Comparison of ENCODE assay signal across 1 cellular context in genomic region chr4:6591305-6591704, GRCh38.
TF ChIP-seq lines count a peak whose summit lies in the region.

No MANE protein-coding gene starts in this region.

TF ChIP-seq in K562, 482 proteins besides CTCF, POLR2A, EP300 and RAD21 (continued from another document and continues in another):
- TF ChIP-seq MCM5 (IDR thresholded peaks at IDR 0.05; ENCODE audit: low read depth) (no peak), ZNF764 (CRISPR knock-in tag; IDR thresholded peaks at IDR 0.05; ENCODE audit: low read depth) (no peak), FOXK2 (conservative IDR thresholded peaks at IDR 0.05 in 1 of 2, IDR thresholded peaks at IDR 0.05 in 1 of 2; ENCODE audit: low read depth in 2 of 2) (no peak), DPF2 (IDR thresholded peaks at IDR 0.05) (0 out of 2 replicates have a peak, but pooled peaks have one; percentile 27), ZNF184 (CRISPR knock-in tag; IDR thresholded peaks at IDR 0.05) (no peak), ZNF280B (CRISPR knock-in tag; IDR thresholded peaks at IDR 0.05) (no peak), ZBTB7A (IDR thresholded peaks at IDR 0.05; ENCODE audit: borderline replicate concordance, control insufficient read depth, low read depth, low read length) (no peak), HLTF (IDR thresholded peaks at IDR 0.05) (no peak), KLF10 (CRISPR knock-in tag; IDR thresholded peaks at IDR 0.05) (no peak), CLOCK (CRISPR knock-in tag; IDR thresholded peaks at IDR 0.05; ENCODE audit: borderline replicate concordance) (no peak), CBFA2T3 (IDR thresholded peaks at IDR 0.05) (peak; percentile 82), MEF2D (tag; conservative IDR thresholded peaks at IDR 0.05; ENCODE audit: low read depth) (no peak), HMG20B (CRISPR knock-in tag; IDR thresholded peaks at IDR 0.05) (no peak), YBX1 (IDR thresholded peaks at IDR 0.05) (no peak), USF2 (CRISPR knock-in tag; IDR thresholded peaks at IDR 0.05) (no peak), PRMT5 (CRISPR knock-in tag; IDR thresholded peaks at IDR 0.05) (no peak), HSF4 (CRISPR knock-in tag; IDR thresholded peaks at IDR 0.05; ENCODE audit: borderline replicate concordance) (no peak), THAP7 (CRISPR knock-in tag; IDR thresholded peaks at IDR 0.05) (no peak), ZBTB49 (CRISPR knock-in tag; IDR thresholded peaks at IDR 0.05; ENCODE audit: borderline replicate concordance) (no peak), TEAD2 (tag; IDR thresholded peaks at IDR 0.05) (no peak), CREM (IDR thresholded peaks at IDR 0.05; ENCODE audit: low read depth) (no peak), ZFP36 (IDR thresholded peaks at IDR 0.05; ENCODE audit: low read depth, low read length, partially characterized antibody) (no peak), DDX20 (tag; IDR thresholded peaks at IDR 0.05; ENCODE audit: low read depth) (no peak), CBFA2T2 (conservative IDR thresholded peaks at IDR 0.05) (peak; percentile 75), ARNT (IDR thresholded peaks at IDR 0.05) (no peak), ZNF121 (CRISPR knock-in tag; conservative IDR thresholded peaks at IDR 0.05) (no peak), HDAC2 (IDR thresholded peaks at IDR 0.05) (no peak), NFRKB (IDR thresholded peaks at IDR 0.05; ENCODE audit: low read depth) (no peak), PCBP1 (IDR thresholded peaks at IDR 0.05; ENCODE audit: low read depth, low read length, poor library complexity, severe bottlenecking) (no peak), YY1 (IDR thresholded peaks at IDR 0.05; ENCODE audit: borderline replicate concordance in 1 of 3, control insufficient read depth in 1 of 3, extremely low read depth in 1 of 3, insufficient read depth in 3 of 3, insufficient read length in 1 of 3, insufficient replicate concordance in 2 of 3, low read depth in 1 of 3, low read length in 2 of 3) (no peak), ZNF444 (CRISPR knock-in tag; IDR thresholded peaks at IDR 0.05) (no peak), ZNF133 (CRISPR knock-in tag; IDR thresholded peaks at IDR 0.05) (no peak), MIER1 (IDR thresholded peaks at IDR 0.05; ENCODE audit: low read depth) (no peak), OTX1 (CRISPR knock-in tag; IDR thresholded peaks at IDR 0.05) (no peak), ZNF431 (CRISPR knock-in tag; IDR thresholded peaks at IDR 0.05) (no peak), STAT5A (IDR thresholded peaks at IDR 0.05; ENCODE audit: borderline replicate concordance, low read length) (0 out of 2 replicates have a peak, but pooled peaks have one; percentile 23), ZNF79 (CRISPR knock-in tag; IDR thresholded peaks at IDR 0.05; ENCODE audit: low read depth) (no peak), XRCC5 (IDR thresholded peaks at IDR 0.05; ENCODE audit: low read depth, low read length) (no peak), ZBTB8A (IDR thresholded peaks at IDR 0.05; ENCODE audit: partially characterized antibody) (no peak), TARDBP (IDR thresholded peaks at IDR 0.05) (no peak), MLX (CRISPR knock-in tag; conservative IDR thresholded peaks at IDR 0.05) (no peak)
- TF ChIP-seq, protein P1, sequence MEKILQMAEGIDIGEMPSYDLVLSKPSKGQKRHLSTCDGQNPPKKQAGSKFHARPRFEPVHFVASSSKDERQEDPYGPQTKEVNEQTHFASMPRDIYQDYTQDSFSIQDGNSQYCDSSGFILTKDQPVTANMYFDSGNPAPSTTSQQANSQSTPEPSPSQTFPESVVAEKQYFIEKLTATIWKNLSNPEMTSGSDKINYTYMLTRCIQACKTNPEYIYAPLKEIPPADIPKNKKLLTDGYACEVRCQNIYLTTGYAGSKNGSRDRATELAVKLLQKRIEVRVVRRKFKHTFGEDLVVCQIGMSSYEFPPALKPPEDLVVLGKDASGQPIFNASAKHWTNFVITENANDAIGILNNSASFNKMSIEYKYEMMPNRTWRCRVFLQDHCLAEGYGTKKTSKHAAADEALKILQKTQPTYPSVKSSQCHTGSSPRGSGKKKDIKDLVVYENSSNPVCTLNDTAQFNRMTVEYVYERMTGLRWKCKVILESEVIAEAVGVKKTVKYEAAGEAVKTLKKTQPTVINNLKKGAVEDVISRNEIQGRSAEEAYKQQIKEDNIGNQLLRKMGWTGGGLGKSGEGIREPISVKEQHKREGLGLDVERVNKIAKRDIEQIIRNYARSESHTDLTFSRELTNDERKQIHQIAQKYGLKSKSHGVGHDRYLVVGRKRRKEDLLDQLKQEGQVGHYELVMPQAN (IDR thresholded peaks at IDR 0.05; ENCODE audit: borderline replicate concordance): no peak
- TF ChIP-seq, protein P2, sequence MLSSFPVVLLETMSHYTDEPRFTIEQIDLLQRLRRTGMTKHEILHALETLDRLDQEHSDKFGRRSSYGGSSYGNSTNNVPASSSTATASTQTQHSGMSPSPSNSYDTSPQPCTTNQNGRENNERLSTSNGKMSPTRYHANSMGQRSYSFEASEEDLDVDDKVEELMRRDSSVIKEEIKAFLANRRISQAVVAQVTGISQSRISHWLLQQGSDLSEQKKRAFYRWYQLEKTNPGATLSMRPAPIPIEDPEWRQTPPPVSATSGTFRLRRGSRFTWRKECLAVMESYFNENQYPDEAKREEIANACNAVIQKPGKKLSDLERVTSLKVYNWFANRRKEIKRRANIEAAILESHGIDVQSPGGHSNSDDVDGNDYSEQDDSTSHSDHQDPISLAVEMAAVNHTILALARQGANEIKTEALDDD (IDR thresholded peaks at IDR 0.05): no peak
- TF ChIP-seq, protein P3, sequence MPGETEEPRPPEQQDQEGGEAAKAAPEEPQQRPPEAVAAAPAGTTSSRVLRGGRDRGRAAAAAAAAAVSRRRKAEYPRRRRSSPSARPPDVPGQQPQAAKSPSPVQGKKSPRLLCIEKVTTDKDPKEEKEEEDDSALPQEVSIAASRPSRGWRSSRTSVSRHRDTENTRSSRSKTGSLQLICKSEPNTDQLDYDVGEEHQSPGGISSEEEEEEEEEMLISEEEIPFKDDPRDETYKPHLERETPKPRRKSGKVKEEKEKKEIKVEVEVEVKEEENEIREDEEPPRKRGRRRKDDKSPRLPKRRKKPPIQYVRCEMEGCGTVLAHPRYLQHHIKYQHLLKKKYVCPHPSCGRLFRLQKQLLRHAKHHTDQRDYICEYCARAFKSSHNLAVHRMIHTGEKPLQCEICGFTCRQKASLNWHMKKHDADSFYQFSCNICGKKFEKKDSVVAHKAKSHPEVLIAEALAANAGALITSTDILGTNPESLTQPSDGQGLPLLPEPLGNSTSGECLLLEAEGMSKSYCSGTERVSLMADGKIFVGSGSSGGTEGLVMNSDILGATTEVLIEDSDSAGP (CRISPR knock-in tag; IDR thresholded peaks at IDR 0.05): no peak
- TF ChIP-seq, protein P4, sequence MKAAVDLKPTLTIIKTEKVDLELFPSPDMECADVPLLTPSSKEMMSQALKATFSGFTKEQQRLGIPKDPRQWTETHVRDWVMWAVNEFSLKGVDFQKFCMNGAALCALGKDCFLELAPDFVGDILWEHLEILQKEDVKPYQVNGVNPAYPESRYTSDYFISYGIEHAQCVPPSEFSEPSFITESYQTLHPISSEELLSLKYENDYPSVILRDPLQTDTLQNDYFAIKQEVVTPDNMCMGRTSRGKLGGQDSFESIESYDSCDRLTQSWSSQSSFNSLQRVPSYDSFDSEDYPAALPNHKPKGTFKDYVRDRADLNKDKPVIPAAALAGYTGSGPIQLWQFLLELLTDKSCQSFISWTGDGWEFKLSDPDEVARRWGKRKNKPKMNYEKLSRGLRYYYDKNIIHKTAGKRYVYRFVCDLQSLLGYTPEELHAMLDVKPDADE (conservative IDR thresholded peaks at IDR 0.05; ENCODE audit: control insufficient read depth, low read depth, low read length): no peak
- TF ChIP-seq, protein P5, sequence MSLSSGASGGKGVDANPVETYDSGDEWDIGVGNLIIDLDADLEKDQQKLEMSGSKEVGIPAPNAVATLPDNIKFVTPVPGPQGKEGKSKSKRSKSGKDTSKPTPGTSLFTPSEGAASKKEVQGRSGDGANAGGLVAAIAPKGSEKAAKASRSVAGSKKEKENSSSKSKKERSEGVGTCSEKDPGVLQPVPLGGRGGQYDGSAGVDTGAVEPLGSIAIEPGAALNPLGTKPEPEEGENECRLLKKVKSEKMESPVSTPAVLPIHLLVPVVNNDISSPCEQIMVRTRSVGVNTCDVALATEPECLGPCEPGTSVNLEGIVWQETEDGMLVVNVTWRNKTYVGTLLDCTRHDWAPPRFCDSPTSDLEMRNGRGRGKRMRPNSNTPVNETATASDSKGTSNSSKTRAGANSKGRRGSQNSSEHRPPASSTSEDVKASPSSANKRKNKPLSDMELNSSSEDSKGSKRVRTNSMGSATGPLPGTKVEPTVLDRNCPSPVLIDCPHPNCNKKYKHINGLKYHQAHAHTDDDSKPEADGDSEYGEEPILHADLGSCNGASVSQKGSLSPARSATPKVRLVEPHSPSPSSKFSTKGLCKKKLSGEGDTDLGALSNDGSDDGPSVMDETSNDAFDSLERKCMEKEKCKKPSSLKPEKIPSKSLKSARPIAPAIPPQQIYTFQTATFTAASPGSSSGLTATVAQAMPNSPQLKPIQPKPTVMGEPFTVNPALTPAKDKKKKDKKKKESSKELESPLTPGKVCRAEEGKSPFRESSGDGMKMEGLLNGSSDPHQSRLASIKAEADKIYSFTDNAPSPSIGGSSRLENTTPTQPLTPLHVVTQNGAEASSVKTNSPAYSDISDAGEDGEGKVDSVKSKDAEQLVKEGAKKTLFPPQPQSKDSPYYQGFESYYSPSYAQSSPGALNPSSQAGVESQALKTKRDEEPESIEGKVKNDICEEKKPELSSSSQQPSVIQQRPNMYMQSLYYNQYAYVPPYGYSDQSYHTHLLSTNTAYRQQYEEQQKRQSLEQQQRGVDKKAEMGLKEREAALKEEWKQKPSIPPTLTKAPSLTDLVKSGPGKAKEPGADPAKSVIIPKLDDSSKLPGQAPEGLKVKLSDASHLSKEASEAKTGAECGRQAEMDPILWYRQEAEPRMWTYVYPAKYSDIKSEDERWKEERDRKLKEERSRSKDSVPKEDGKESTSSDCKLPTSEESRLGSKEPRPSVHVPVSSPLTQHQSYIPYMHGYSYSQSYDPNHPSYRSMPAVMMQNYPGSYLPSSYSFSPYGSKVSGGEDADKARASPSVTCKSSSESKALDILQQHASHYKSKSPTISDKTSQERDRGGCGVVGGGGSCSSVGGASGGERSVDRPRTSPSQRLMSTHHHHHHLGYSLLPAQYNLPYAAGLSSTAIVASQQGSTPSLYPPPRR (CRISPR knock-in tag; IDR thresholded peaks at IDR 0.05; ENCODE audit: borderline replicate concordance): no peak
